11 cellular contexts compared by ENCODE assay signal in the genomic region with DNA sequence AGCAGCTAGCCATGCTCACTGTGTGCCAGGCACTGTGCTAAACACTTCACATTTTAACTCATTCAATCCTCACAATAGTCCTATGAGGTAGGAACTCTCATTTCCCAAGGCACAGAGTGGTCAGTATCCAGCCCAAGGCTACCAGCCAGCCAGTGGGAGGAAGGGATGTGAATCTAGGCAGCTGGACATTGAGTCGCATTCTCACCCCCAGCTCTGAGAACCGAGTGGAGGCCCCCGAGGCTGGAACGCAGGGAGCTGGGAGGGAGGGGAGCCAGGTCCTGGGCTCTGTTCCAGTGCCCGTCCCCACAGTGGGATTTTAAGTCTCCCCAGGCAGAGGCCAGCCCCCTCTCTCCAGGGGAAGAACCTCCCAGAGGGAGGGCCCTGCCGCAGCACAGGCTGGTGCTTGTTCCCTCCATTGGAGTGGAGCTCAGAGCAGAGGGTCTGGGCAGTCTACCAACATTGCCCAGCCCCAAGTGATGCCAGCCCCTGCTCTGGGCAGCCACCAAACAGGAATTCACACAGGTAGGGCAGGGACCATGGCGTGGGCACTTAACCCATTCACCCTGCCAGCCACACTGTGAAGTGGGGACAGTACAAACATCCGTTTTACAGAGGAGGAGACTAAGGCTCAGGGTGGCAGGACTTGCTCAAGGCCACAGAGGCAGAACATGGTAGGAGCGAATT.
DNase-seq lines count a peak whose midpoint lies in the region; ATAC-seq and TF ChIP-seq lines count a peak whose summit lies in the region.
"Had no signal": no experiment of that assay in that cellular context is flagged by ENCODE, and none has a peak within 500 bp of the region (broad histone marks: within the 10 kb centered on the region; RNA-seq: fewer than 3 reads in every experiment).

No MANE protein-coding gene starts in this region.

- RAD21 ChIA-PET in HCT116 (lab: Charles Lee; ENCODE audit: low non-redundant PET in 1 of 2, low total read pairs in 2 of 2, uncharacterized antibody in 2 of 2, unreplicated experiment in 2 of 2): no interaction called here

- peak overlapping the region; percentile 93 for H3K4me2 ChIP-seq in HCT116 (ENCODE audit: low read length)

- H3K27ac ChIP-seq in HCT116 (ENCODE audit: low read depth, low read length) (peak overlapping the region; percentile 83), brain microvascular endothelial cell (peak overlapping the region; percentile 71), skin epidermis (peak overlapping the region in 20 of 21 experiments; percentile 64 to 93 (median 87))
- H3K27ac ChIP-seq in CD8-positive, alpha-beta memory T cell (ENCODE audit: low read depth, low read length): no peak overlapping the region

- no peak for DNase-seq in HCT116 (ENCODE audit: low read depth, low spot score)
- no peak for DNase-seq in brain microvascular endothelial cell
- peak; percentile 68 for DNase-seq in kidney glomerular epithelial cell (lab: John Stamatoyannopoulos, UW)
- no peak for DNase-seq in NCI-H2171 treated with DMSO at 0.1 percent for 48 hours (lab: John Stamatoyannopoulos, UW)
- no peak for DNase-seq in epidermal melanocyte (ENCODE audit: insufficient read length, low spot score)
- DNase-seq in CD8-positive, alpha-beta memory T cell: no peak
- DNase-seq: CD4-positive, alpha-beta T cell; NCI-H774; stimulated activated naive B cell treated with anti-CD40 and anti-IgM and Interleukin-4, amounts not matched to agents 10 μg/mL and 1 μg/mL and 100 μg/mL, for 72 hours had no signal

- H3K36me3 ChIP-seq in HCT116 (ENCODE audit: control insufficient read depth in 1 of 2, insufficient read depth in 2 of 2, low read length in 2 of 2) (no peaks in the 10 kb centered on the region), brain microvascular endothelial cell (replicated peaks) (no peaks in the 10 kb centered on the region)
- no peaks in the 10 kb centered on the region for H3K36me3 ChIP-seq in CD8-positive, alpha-beta memory T cell (ENCODE audit: insufficient read depth, low read length)

- H3K27me3 ChIP-seq in HCT116 (ENCODE audit: insufficient read depth, low read length) (no peaks in the 10 kb centered on the region), brain microvascular endothelial cell (replicated peaks) (no peaks in the 10 kb centered on the region)
- peaks cover 1% of the 10 kb centered on the region for H3K27me3 ChIP-seq in CD8-positive, alpha-beta memory T cell (ENCODE audit: insufficient read depth, low read length, poor library complexity, severe bottlenecking)

- H3K27me3 Mint-ChIP-seq in CD8-positive, alpha-beta memory T cell: peaks cover 5% of the 10 kb centered on the region in 2 donors
- H3K27me3 Mint-ChIP-seq: CD4-positive, alpha-beta T cell had no signal

- H3K27ac Mint-ChIP-seq in CD8-positive, alpha-beta memory T cell: no peak overlapping the region
- H3K27ac Mint-ChIP-seq: CD4-positive, alpha-beta T cell; stimulated activated naive B cell treated with anti-CD40 and anti-IgM and Interleukin-4, amounts not matched to agents 10 μg/mL and 1 μg/mL and 100 μg/mL, for 72 hours had no signal

- intact Hi-C loops in HCT116 (cut with micrococcal nuclease): no loop called here

- H3K4me1 Mint-ChIP-seq in CD8-positive, alpha-beta memory T cell: no peaks in the 10 kb centered on the region

- no peak for TF ChIP-seq POLR2A in HCT116 (IDR thresholded peaks at IDR 0.05; ENCODE audit: borderline replicate concordance, extremely low read depth, insufficient read depth, insufficient read length)

- H2AFZ ChIP-seq in HCT116 (ENCODE audit: low read depth, low read length, poor library complexity, severe bottlenecking): no peak overlapping the region

- no peaks in the 10 kb centered on the region for H4K20me1 ChIP-seq in HCT116 (ENCODE audit: insufficient read depth)

- no peak overlapping the region for H3K4me3 Mint-ChIP-seq in CD8-positive, alpha-beta memory T cell
- H3K4me3 Mint-ChIP-seq: CD4-positive, alpha-beta T cell; stimulated activated naive B cell treated with anti-CD40 and anti-IgM and Interleukin-4, amounts not matched to agents 10 μg/mL and 1 μg/mL and 100 μg/mL, for 72 hours had no signal

- ATAC-seq in HCT116 (peak; percentile 5; the same call in 1 of the 2 replicates), HG02759 (IDR thresholded peaks at IDR 0.05; ENCODE audit: unreplicated experiment) (no peak)
- ATAC-seq: stimulated activated naive B cell treated with anti-CD40 and anti-IgM and Interleukin-4, amounts not matched to agents 10 μg/mL and 1 μg/mL and 100 μg/mL, for 72 hours had no signal

- H3K4me1 ChIP-seq in HCT116 (ENCODE audit: control insufficient read depth in 1 of 2, insufficient read depth in 2 of 2, low read length in 2 of 2): peaks cover 22 to 29% of the 10 kb centered on the region in 2 experiments
- H3K4me1 ChIP-seq in CD8-positive, alpha-beta memory T cell (ENCODE audit: insufficient read depth, low read length): no peaks in the 10 kb centered on the region

- no peaks in the 10 kb centered on the region for H3K9me3 Mint-ChIP-seq in CD8-positive, alpha-beta memory T cell

- POLR2A ChIA-PET in HCT116 (lab: Charles Lee): interaction anchor here (1.2 to 1.7 kb wide), 2 partner anchors 14 to 66 kb away, joined by 4 to 5 read pairs; no protein-coding TSS in a partner anchor
- POLR2A ChIA-PET in CD8-positive, alpha-beta memory T cell (lab: Charles Lee): no interaction called here

- H3K9me3 ChIP-seq in HCT116 (ENCODE audit: control insufficient read depth in 1 of 2, insufficient read depth in 1 of 2, low read depth in 1 of 2, low read length in 2 of 2): no peaks in the 10 kb centered on the region
- no peaks in the 10 kb centered on the region for H3K9me3 ChIP-seq in CD8-positive, alpha-beta memory T cell (ENCODE audit: low read length)

- H3K79me2 ChIP-seq in HCT116 (ENCODE audit: insufficient read depth, low read length): no peaks in the 10 kb centered on the region

- BruUV-seq in HCT116 (replicated peaks; lab: Mats Ljungman, UMichigan): TSS peak; percentile 71

- peak overlapping the region; percentile 63 for H3K9ac ChIP-seq in HCT116 (ENCODE audit: low read length)

- CTCF ChIA-PET in HCT116 (lab: Charles Lee): interaction anchor here (1.3 kb wide), 1 partner anchor 41 kb away, joined by 7 read pairs; no protein-coding TSS in a partner anchor
- CTCF ChIA-PET in CD8-positive, alpha-beta memory T cell (lab: Charles Lee): no interaction called here

- in situ Hi-C loops in brain microvascular endothelial cell (cut with HindIII; ENCODE audit: low pct_ligation_motif_present, low sequenced_read_pairs): no loop called here

- TF ChIP-seq RAD21 in HCT116 (IDR thresholded peaks at IDR 0.05; ENCODE audit: low read depth): peak; percentile 1; the same call in 1 of the 2 replicates

- H3K36me3 Mint-ChIP-seq in CD8-positive, alpha-beta memory T cell: peaks cover 0 to 2% (median 0%) of the 10 kb centered on the region in 3 donors
- H3K36me3 Mint-ChIP-seq: stimulated activated naive B cell treated with anti-CD40 and anti-IgM and Interleukin-4, amounts not matched to agents 10 μg/mL and 1 μg/mL and 100 μg/mL, for 72 hours had no signal

- H3K4me3 ChIP-seq in HCT116 (replicated peaks in 1 of 2; ENCODE audit: low read depth in 1 of 2, low read length in 2 of 2) (peak overlapping the region in 1 of 2 experiments; percentile 63; a peak in 3 of 4 replicates), brain microvascular endothelial cell (ENCODE audit: low read depth, low read length) (no peak overlapping the region), skin epidermis (no peak overlapping the region)
- no peak overlapping the region for H3K4me3 ChIP-seq in CD8-positive, alpha-beta memory T cell (ENCODE audit: low read length)

- TF ChIP-seq CTCF in HCT116 (IDR thresholded peaks at IDR 0.05 in 2 of 3, conservative IDR thresholded peaks at IDR 0.05 in 1 of 3; ENCODE audit: borderline replicate concordance in 1 of 3, insufficient read depth in 1 of 3, low read depth in 2 of 3, low read length in 2 of 3): no peak
- TF ChIP-seq CTCF in brain microvascular endothelial cell (IDR thresholded peaks at IDR 0.05; ENCODE audit: low read depth, low read length, missing control alignments): no peak

- H3K9me2 ChIP-seq in HCT116 (ENCODE audit: insufficient read depth): no peaks in the 10 kb centered on the region

TF ChIP-seq in HCT116, 20 proteins besides CTCF, POLR2A, EP300 and RAD21 (continues in another document):
- TF ChIP-seq ZFX (IDR thresholded peaks at IDR 0.05) (no peak), SP1 (IDR thresholded peaks at IDR 0.05; ENCODE audit: low read depth) (no peak), FOSL1 (IDR thresholded peaks at IDR 0.05; ENCODE audit: low read depth) (no peak), ATF3 (IDR thresholded peaks at IDR 0.05) (no peak), POLR2AphosphoS5 (IDR thresholded peaks at IDR 0.05; ENCODE audit: low read depth, low read length) (no peak), EGR1 (IDR thresholded peaks at IDR 0.05; ENCODE audit: low read depth) (no peak), MAX (IDR thresholded peaks at IDR 0.05) (no peak), SRF (IDR thresholded peaks at IDR 0.05; ENCODE audit: low read depth) (no peak), ELF1 (IDR thresholded peaks at IDR 0.05; ENCODE audit: borderline replicate concordance, low read depth) (no peak), CEBPB (IDR thresholded peaks at IDR 0.05; ENCODE audit: low read depth) (no peak), ZNF274 (IDR thresholded peaks at IDR 0.05; ENCODE audit: low read depth, low read length) (no peak)
